Comparison of ENCODE assay signal across 10 cellular contexts in the genomic region with DNA sequence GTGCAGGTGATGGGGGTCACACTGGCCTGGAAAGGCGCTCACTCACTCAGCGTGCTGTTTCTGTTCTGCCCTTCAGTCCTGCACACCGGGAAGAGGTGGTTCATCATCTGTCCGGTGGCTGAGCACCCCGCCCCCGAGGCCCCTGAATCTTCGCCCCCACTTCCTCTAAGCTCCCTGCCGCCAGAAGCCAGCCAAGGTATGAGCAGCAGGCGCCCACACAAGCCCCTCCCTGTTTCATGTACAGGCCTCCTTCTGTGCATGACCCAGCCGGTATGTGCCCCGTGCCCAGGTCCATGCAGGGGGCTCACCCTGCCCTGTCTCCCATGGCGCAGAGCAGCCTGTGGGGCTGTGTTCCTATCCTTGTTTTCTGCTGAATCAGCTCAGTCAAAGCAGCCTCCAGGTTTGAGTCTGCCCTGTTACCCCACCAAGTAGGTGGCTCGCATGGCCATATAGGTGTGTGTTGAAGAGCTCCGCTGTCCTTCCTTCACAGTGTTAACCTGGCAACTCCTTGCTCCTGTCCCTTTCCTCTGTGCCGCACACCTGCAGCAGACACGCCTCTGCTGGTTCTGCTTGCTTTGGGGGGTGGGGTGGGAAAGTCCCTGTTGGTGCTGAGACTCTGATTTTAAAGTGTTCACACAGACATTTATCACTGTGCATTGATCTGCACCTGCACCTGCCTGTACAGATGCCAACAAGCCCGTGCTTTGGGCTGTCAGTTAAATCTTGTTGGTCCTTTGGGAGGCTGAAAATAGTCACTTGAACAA.
DNase-seq lines count a peak whose midpoint lies in the region; TF ChIP-seq lines count a peak whose summit lies in the region.
"Had no signal": no experiment of that assay in that cellular context is flagged by ENCODE, and none has a peak within 500 bp of the region (broad histone marks: within the 10 kb centered on the region; RNA-seq: fewer than 3 reads in every experiment).

No MANE protein-coding gene starts in this region.

- intact Hi-C loops in colonic mucosa (cut with DNase I), result no loop called here
- intact Hi-C loops in transverse colon (cut with DNase I; ENCODE audit: low total_unique reads), result no loop called here

- H3K9me3 ChIP-seq in OCI-LY3 (ENCODE audit: insufficient read depth, low read length) (peaks cover 8% of the 10 kb centered on the region), colonic mucosa (no peaks in the 10 kb centered on the region), transverse colon (no peaks in the 10 kb centered on the region)

- H3K9ac ChIP-seq in OCI-LY3 (ENCODE audit: low read length), result peak overlapping the region; percentile 26; the same call in 1 of the 2 replicates
- peak overlapping the region; percentile 12 to 25 for H3K9ac ChIP-seq in colonic mucosa (ENCODE audit: low read depth in 2 of 2, low read length in 2 of 2)

- H3K27ac ChIP-seq in OCI-LY3 (ENCODE audit: low read length), result peak overlapping the region; percentile 24; the same call in 1 of the 2 replicates
- H3K27ac ChIP-seq in colonic mucosa, result no peak overlapping the region
- peak overlapping the region; percentile 19 to 74 (median 44) for H3K27ac ChIP-seq in transverse colon

- H3K4me1 ChIP-seq in OCI-LY3 (ENCODE audit: low read length) (peaks cover 38% of the 10 kb centered on the region), colonic mucosa (peaks cover 8% of the 10 kb centered on the region), transverse colon (peaks cover 3 to 20% (median 11%) of the 10 kb centered on the region in 4 donors)

- DNase-seq in activated CD8-positive, alpha-beta memory T cell treated with anti-CD3 and anti-CD28 coated beads for 24 hours, result peak; percentile 58
- DNase-seq in activated CD8-positive, alpha-beta memory T cell treated with anti-CD3 and anti-CD28 coated beads, Interleukin-2, amount 50 U/mL, for 4 hours, result no peak
- DNase-seq in colonic mucosa (peak; percentile 87), transverse colon (peak; percentile 76), globus pallidus (ENCODE audit: low spot score) (no peak), AML-193 (lab: John Stamatoyannopoulos, UW) (no peak), SK-N-DZ (ENCODE audit: low spot score) (no peak)
- DNase-seq: effector CD4-positive, alpha-beta T cell; mammary epithelial cell had no signal

- H3K36me3 ChIP-seq in OCI-LY3 (replicated peaks; ENCODE audit: low read depth, low read length) (no peaks in the 10 kb centered on the region), colonic mucosa (no peaks in the 10 kb centered on the region), transverse colon (peaks cover 0 to 4% (median 0%) of the 10 kb centered on the region in 4 donors)

- H3K27me3 ChIP-seq in OCI-LY3 (ENCODE audit: low read depth, low read length), result peaks cover 41% of the 10 kb centered on the region
- no peaks in the 10 kb centered on the region for H3K27me3 ChIP-seq in colonic mucosa
- H3K27me3 ChIP-seq in transverse colon, result no peaks in the 10 kb centered on the region

- H3K4me3 ChIP-seq in OCI-LY3 (ENCODE audit: low read length) (peak overlapping the region; percentile 69), colonic mucosa (no peak overlapping the region), transverse colon (no peak overlapping the region)

- no peak for TF ChIP-seq EP300 in transverse colon (IDR thresholded peaks at IDR 0.05; ENCODE audit: low read depth)

- peak overlapping the region; percentile 92 for H3K4me2 ChIP-seq in OCI-LY3 (ENCODE audit: low read length)

- no peak overlapping the region for H2AFZ ChIP-seq in OCI-LY3 (ENCODE audit: low read depth, low read length)

- H3K79me2 ChIP-seq in OCI-LY3 (ENCODE audit: low read length), result no peaks in the 10 kb centered on the region

- TF ChIP-seq CTCF in OCI-LY3 (IDR thresholded peaks at IDR 0.05; ENCODE audit: low read depth, low read length), result no peak
- no peak for TF ChIP-seq CTCF in colonic mucosa (IDR thresholded peaks at IDR 0.05)
- no peak for TF ChIP-seq CTCF in transverse colon (IDR thresholded peaks at IDR 0.05)

- 28 to 47% methylated on average over 5 to 15 of the region's 17 CpGs for WGBS in transverse colon (ENCODE audit: low coverage in 1 of 2), 2 donors

- no peaks in the 10 kb centered on the region for H4K20me1 ChIP-seq in OCI-LY3 (ENCODE audit: insufficient read depth, low read length)

- no peak for TF ChIP-seq POLR2A in transverse colon (IDR thresholded peaks at IDR 0.05)

- in situ Hi-C loops in transverse colon (cut with MboI; ENCODE audit: low pct_ligation_motif_present in 1 of 4, low pct_unique_long_range_greater_than_20kb in 1 of 4, low sequenced_read_pairs in 3 of 4), result no loop called here

Comparison
In these comparisons a context has a peak if more than half of its experiments do, and no peak if none do; other contexts are left out.
1. DNase-seq: peak in activated CD8-positive, alpha-beta memory T cell treated with anti-CD3 and anti-CD28 coated beads for 24 hours (single experiment), colonic mucosa (single experiment) and transverse colon (single experiment); none in activated CD8-positive, alpha-beta memory T cell treated with anti-CD3 and anti-CD28 coated beads, Interleukin-2, amount 50 U/mL, for 4 hours (single experiment), globus pallidus (single experiment), AML-193 (0 of 2) and SK-N-DZ (single experiment).